In the genomic region with DNA sequence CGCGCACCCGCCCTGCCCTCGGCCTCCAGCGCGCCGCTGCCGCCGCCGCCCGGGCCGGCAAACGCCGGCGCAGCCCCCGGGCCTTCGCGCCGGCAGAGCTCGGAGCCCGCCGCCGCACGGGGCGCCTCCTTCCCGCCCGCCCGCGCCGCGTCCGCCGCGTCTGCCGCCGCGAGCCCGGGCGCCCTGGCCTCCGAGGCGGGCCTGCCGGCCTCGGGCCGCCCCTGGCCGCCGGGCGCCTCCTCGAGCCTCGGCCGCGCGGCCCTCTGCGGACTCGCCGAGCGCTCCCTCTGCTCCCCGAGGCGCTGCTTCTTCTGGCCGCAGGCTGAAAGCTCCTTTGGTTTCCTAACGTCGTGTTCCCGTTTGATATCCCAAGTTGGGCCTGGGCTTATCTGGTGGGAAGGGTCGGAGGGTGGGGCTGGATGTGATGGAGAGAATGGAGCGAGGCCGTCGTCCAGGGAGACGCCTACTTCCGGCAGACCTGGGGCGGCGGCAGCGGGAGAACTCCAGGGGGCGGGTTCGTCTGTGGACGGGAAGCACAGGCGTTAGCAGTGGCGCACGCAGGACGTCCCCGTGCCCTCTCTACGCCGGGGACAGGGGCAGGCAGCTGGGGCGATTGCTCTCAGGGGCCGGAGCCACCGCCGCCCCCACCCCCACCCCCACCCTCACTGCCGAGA, we compare ENCODE assay signal across 8 cellular contexts.
DNase-seq lines count a peak whose midpoint lies in the region; ATAC-seq, FAIRE-seq and TF ChIP-seq lines count a peak whose summit lies in the region.

No MANE protein-coding gene starts in this region.

- peak overlapping the region; percentile 63 to 78 for H3K4me3 ChIP-seq in ascending aorta

- H3K27me3 Mint-ChIP-seq in T-helper 17 cell, result peaks cover 16% of the 10 kb centered on the region

- no peaks in the 10 kb centered on the region for H3K36me3 ChIP-seq in ascending aorta

- peaks cover 8% of the 10 kb centered on the region for H3K4me1 Mint-ChIP-seq in T-helper 17 cell

- peak; percentile 14 for TF ChIP-seq POLR2A in GM15510 (IDR thresholded peaks at IDR 0.05; ENCODE audit: borderline replicate concordance, extremely low read depth, insufficient read length)

- no peak overlapping the region for H3K27ac Mint-ChIP-seq in T-helper 17 cell

- peak; percentile 75 for ATAC-seq in HG02840 (IDR thresholded peaks at IDR 0.05; ENCODE audit: low FRiP score, unreplicated experiment)
- ATAC-seq in T-helper 17 cell, result peak; percentile 75

- H3K4me1 ChIP-seq in ascending aorta, result peaks cover 4 to 10% of the 10 kb centered on the region in 2 donors

- peak in 1 of 3 experiments; percentile 19 for TF ChIP-seq CTCF in ascending aorta (IDR thresholded peaks at IDR 0.05)

- no peak for FAIRE-seq in RCC 7860 (lab: Jason Lieb, UNC)

- intact Hi-C loops in ascending aorta (cut with DNase I), result loop anchor here (2.0 to 5.0 kb wide), 7 partner anchors 35 to 1433 kb away; a partner anchor contains a TSS

- peak overlapping the region; percentile 91 for H3K4me3 Mint-ChIP-seq in T-helper 17 cell

- DNase-seq in NCI-H1417 (lab: John Stamatoyannopoulos, UW), result peak; percentile 88 to 95 (median 93)
- peak; percentile 13 to 31 (median 23) for DNase-seq in T-helper 17 cell
- DNase-seq in ascending aorta (ENCODE audit: low spot score in 2 of 2), result peak; percentile 69 to 97
- peak; percentile 89 for DNase-seq in hepatic stellate cell (ENCODE audit: low spot score)
- peak; percentile 47 for DNase-seq in renal cortical epithelial cell (ENCODE audit: low read depth)
- no peak for DNase-seq in RCC 7860 (ENCODE audit: low spot score)

- peaks cover 2% of the 10 kb centered on the region for H3K36me3 Mint-ChIP-seq in T-helper 17 cell (ENCODE audit: low read depth)

- no peaks in the 10 kb centered on the region for H3K9me3 ChIP-seq in T-helper 17 cell (ENCODE audit: control insufficient read depth, low read length, poor library complexity, severe bottlenecking)
- no peaks in the 10 kb centered on the region for H3K9me3 ChIP-seq in ascending aorta

- peak overlapping the region; percentile 100 for H3K27ac ChIP-seq in ascending aorta

- H3K27me3 ChIP-seq in ascending aorta, result no peaks in the 10 kb centered on the region
